Comparison of ENCODE assay signal across 1 cellular context in the genomic region with DNA sequence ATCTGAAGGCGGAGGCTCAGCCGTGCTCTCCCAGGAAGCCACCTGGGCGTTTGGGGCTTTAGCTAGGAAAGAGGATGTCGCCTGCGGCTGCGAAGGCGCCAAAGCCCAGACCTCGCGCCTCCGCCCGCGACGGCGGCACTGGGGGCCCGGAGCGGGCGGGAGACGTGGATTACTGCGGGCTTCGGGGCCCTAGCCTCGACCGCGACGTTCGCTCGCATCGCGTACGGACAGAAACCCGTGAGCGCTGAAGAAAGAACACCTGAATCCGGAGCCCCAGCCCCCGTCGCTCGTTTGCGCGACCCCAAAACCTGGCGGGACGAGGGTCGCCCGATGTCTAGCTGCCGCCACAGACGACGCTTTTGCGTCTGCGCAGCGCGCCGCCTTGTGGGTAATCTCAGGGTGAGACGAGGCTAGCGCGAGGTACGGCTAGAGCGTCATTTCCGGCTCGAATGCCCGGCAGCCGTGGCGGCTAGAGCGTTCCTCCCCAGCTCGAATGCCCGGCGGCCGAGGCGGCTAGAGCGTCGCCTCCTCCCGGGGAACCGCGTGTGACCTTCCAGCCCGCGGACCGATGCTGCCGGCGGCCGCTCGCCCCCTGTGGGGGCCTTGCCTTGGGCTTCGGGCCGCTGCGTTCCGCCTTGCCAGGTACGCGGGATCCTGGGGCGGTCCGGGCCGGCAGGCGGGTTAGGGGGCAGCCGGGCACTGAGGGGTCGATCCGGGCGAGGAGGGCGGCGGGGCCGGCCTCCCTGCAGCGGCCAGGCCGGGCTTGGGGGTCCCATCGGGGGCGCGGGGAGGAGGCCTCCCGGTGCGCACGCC.
A peak's percentile ranks its signal among the peaks of the same experiment; 100 is the strongest.
TF ChIP-seq lines count a peak whose summit lies in the region.

A gene (plus strand): TSS at position 434 of the 813 bp plus-strand sequence. CDS start 135 bp downstream, at position 569.

TF ChIP-seq in HepG2, 621 proteins besides CTCF, POLR2A, EP300 and RAD21 (continued from another document and continues in another):
- TF ChIP-seq, protein P1, sequence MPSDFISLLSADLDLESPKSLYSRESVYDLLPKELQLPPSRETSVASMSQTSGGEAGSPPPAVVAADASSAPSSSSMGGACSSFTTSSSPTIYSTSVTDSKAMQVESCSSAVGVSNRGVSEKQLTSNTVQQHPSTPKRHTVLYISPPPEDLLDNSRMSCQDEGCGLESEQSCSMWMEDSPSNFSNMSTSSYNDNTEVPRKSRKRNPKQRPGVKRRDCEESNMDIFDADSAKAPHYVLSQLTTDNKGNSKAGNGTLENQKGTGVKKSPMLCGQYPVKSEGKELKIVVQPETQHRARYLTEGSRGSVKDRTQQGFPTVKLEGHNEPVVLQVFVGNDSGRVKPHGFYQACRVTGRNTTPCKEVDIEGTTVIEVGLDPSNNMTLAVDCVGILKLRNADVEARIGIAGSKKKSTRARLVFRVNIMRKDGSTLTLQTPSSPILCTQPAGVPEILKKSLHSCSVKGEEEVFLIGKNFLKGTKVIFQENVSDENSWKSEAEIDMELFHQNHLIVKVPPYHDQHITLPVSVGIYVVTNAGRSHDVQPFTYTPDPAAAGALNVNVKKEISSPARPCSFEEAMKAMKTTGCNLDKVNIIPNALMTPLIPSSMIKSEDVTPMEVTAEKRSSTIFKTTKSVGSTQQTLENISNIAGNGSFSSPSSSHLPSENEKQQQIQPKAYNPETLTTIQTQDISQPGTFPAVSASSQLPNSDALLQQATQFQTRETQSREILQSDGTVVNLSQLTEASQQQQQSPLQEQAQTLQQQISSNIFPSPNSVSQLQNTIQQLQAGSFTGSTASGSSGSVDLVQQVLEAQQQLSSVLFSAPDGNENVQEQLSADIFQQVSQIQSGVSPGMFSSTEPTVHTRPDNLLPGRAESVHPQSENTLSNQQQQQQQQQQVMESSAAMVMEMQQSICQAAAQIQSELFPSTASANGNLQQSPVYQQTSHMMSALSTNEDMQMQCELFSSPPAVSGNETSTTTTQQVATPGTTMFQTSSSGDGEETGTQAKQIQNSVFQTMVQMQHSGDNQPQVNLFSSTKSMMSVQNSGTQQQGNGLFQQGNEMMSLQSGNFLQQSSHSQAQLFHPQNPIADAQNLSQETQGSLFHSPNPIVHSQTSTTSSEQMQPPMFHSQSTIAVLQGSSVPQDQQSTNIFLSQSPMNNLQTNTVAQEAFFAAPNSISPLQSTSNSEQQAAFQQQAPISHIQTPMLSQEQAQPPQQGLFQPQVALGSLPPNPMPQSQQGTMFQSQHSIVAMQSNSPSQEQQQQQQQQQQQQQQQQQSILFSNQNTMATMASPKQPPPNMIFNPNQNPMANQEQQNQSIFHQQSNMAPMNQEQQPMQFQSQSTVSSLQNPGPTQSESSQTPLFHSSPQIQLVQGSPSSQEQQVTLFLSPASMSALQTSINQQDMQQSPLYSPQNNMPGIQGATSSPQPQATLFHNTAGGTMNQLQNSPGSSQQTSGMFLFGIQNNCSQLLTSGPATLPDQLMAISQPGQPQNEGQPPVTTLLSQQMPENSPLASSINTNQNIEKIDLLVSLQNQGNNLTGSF (CRISPR knock-in tag; IDR thresholded peaks at IDR 0.05), result no peak
- TF ChIP-seq ISX (CRISPR knock-in tag; conservative IDR thresholded peaks at IDR 0.05) (no peak), ZNF484 (CRISPR knock-in tag; IDR thresholded peaks at IDR 0.05; ENCODE audit: borderline replicate concordance, low read depth) (no peak), SIN3A (IDR thresholded peaks at IDR 0.05; ENCODE audit: borderline replicate concordance, low read depth, low read length) (peak; percentile 97), SUZ12 (IDR thresholded peaks at IDR 0.05; ENCODE audit: low read depth, low read length) (peak; percentile 26; the same call in 1 of the 2 replicates), MIXL1 (CRISPR knock-in tag; IDR thresholded peaks at IDR 0.05) (peak; percentile 46; the same call in 1 of the 2 replicates), ZBTB20 (CRISPR knock-in tag; IDR thresholded peaks at IDR 0.05; ENCODE audit: borderline replicate concordance, low read depth) (peak; percentile 79; the same call in 1 of the 2 replicates), REL (CRISPR knock-in tag; conservative IDR thresholded peaks at IDR 0.05) (peak; percentile 93; the same call in 1 of the 2 replicates), ZSCAN31 (CRISPR knock-in tag; IDR thresholded peaks at IDR 0.05; ENCODE audit: low read depth) (peak; percentile 98), HNF4G (IDR thresholded peaks at IDR 0.05; ENCODE audit: borderline replicate concordance, low read depth, low read length) (no peak), HNF4G (CRISPR knock-in tag; IDR thresholded peaks at IDR 0.05; ENCODE audit: borderline replicate concordance, low read depth) (peak; percentile 73), ATF7-NPFF (CRISPR knock-in tag; IDR thresholded peaks at IDR 0.05; ENCODE audit: low read depth) (no peak; the same call in none of the 2 replicates), ZNF747 (CRISPR knock-in tag; IDR thresholded peaks at IDR 0.05; ENCODE audit: borderline replicate concordance) (peak; percentile 97), PPARG (CRISPR knock-in tag; conservative IDR thresholded peaks at IDR 0.05) (peak; percentile 79), SMARCC2 (IDR thresholded peaks at IDR 0.05) (no peak), FOXO1 (CRISPR knock-in tag; IDR thresholded peaks at IDR 0.05) (peak; percentile 85), ZNF468 (CRISPR knock-in tag; IDR thresholded peaks at IDR 0.05) (peak; percentile 97), REPIN1 (CRISPR knock-in tag; IDR thresholded peaks at IDR 0.05; ENCODE audit: borderline replicate concordance, low read depth) (peak; percentile 88; the same call in 1 of the 2 replicates), ZNF589 (CRISPR knock-in tag; conservative IDR thresholded peaks at IDR 0.05) (peak; percentile 94; the same call in 1 of the 2 replicates), ZNF564 (CRISPR knock-in tag; IDR thresholded peaks at IDR 0.05) (peak; percentile 76), ZNF567 (CRISPR knock-in tag; IDR thresholded peaks at IDR 0.05; ENCODE audit: borderline replicate concordance) (no peak), ZNF460 (CRISPR knock-in tag; IDR thresholded peaks at IDR 0.05; ENCODE audit: borderline replicate concordance) (peak; percentile 54; the same call in 1 of the 2 replicates), NCOR1 (IDR thresholded peaks at IDR 0.05; ENCODE audit: borderline replicate concordance, low read length) (no peak)
- TF ChIP-seq, protein P2, sequence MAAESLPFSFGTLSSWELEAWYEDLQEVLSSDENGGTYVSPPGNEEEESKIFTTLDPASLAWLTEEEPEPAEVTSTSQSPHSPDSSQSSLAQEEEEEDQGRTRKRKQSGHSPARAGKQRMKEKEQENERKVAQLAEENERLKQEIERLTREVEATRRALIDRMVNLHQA (CRISPR knock-in tag; IDR thresholded peaks at IDR 0.05), result peak; percentile 55; the same call in 1 of the 2 replicates
- TF ChIP-seq, protein P3, sequence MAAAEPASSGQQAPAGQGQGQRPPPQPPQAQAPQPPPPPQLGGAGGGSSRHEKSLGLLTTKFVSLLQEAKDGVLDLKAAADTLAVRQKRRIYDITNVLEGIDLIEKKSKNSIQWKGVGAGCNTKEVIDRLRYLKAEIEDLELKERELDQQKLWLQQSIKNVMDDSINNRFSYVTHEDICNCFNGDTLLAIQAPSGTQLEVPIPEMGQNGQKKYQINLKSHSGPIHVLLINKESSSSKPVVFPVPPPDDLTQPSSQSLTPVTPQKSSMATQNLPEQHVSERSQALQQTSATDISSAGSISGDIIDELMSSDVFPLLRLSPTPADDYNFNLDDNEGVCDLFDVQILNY (CRISPR knock-in tag; conservative IDR thresholded peaks at IDR 0.05), result peak; percentile 60
- TF ChIP-seq, protein P4, sequence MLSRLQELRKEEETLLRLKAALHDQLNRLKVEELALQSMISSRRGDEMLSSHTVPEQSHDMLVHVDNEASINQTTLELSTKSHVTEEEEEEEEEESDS (CRISPR knock-in tag; IDR thresholded peaks at IDR 0.05; ENCODE audit: borderline replicate concordance), result no peak
- TF ChIP-seq, protein P5, sequence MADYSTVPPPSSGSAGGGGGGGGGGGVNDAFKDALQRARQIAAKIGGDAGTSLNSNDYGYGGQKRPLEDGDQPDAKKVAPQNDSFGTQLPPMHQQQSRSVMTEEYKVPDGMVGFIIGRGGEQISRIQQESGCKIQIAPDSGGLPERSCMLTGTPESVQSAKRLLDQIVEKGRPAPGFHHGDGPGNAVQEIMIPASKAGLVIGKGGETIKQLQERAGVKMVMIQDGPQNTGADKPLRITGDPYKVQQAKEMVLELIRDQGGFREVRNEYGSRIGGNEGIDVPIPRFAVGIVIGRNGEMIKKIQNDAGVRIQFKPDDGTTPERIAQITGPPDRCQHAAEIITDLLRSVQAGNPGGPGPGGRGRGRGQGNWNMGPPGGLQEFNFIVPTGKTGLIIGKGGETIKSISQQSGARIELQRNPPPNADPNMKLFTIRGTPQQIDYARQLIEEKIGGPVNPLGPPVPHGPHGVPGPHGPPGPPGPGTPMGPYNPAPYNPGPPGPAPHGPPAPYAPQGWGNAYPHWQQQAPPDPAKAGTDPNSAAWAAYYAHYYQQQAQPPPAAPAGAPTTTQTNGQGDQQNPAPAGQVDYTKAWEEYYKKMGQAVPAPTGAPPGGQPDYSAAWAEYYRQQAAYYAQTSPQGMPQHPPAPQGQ (CRISPR knock-in tag; IDR thresholded peaks at IDR 0.05; ENCODE audit: borderline replicate concordance), result no peak
- TF ChIP-seq, protein P6, sequence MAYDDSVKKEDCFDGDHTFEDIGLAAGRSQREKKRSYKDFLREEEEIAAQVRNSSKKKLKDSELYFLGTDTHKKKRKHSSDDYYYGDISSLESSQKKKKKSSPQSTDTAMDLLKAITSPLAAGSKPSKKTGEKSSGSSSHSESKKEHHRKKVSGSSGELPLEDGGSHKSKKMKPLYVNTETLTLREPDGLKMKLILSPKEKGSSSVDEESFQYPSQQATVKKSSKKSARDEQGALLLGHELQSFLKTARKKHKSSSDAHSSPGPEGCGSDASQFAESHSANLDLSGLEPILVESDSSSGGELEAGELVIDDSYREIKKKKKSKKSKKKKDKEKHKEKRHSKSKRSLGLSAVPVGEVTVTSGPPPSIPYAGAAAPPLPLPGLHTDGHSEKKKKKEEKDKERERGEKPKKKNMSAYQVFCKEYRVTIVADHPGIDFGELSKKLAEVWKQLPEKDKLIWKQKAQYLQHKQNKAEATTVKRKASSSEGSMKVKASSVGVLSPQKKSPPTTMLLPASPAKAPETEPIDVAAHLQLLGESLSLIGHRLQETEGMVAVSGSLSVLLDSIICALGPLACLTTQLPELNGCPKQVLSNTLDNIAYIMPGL (CRISPR knock-in tag; IDR thresholded peaks at IDR 0.05; ENCODE audit: borderline replicate concordance in 1 of 2, low read depth in 1 of 2), result peak; percentile 85 to 95; a peak in 3 of 4 replicates
- TF ChIP-seq, protein P7, sequence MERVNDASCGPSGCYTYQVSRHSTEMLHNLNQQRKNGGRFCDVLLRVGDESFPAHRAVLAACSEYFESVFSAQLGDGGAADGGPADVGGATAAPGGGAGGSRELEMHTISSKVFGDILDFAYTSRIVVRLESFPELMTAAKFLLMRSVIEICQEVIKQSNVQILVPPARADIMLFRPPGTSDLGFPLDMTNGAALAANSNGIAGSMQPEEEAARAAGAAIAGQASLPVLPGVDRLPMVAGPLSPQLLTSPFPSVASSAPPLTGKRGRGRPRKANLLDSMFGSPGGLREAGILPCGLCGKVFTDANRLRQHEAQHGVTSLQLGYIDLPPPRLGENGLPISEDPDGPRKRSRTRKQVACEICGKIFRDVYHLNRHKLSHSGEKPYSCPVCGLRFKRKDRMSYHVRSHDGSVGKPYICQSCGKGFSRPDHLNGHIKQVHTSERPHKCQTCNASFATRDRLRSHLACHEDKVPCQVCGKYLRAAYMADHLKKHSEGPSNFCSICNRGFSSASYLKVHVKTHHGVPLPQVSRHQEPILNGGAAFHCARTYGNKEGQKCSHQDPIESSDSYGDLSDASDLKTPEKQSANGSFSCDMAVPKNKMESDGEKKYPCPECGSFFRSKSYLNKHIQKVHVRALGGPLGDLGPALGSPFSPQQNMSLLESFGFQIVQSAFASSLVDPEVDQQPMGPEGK (CRISPR knock-in tag; IDR thresholded peaks at IDR 0.05), result no peak; the same call in none of the 2 replicates
- TF ChIP-seq, protein P8, sequence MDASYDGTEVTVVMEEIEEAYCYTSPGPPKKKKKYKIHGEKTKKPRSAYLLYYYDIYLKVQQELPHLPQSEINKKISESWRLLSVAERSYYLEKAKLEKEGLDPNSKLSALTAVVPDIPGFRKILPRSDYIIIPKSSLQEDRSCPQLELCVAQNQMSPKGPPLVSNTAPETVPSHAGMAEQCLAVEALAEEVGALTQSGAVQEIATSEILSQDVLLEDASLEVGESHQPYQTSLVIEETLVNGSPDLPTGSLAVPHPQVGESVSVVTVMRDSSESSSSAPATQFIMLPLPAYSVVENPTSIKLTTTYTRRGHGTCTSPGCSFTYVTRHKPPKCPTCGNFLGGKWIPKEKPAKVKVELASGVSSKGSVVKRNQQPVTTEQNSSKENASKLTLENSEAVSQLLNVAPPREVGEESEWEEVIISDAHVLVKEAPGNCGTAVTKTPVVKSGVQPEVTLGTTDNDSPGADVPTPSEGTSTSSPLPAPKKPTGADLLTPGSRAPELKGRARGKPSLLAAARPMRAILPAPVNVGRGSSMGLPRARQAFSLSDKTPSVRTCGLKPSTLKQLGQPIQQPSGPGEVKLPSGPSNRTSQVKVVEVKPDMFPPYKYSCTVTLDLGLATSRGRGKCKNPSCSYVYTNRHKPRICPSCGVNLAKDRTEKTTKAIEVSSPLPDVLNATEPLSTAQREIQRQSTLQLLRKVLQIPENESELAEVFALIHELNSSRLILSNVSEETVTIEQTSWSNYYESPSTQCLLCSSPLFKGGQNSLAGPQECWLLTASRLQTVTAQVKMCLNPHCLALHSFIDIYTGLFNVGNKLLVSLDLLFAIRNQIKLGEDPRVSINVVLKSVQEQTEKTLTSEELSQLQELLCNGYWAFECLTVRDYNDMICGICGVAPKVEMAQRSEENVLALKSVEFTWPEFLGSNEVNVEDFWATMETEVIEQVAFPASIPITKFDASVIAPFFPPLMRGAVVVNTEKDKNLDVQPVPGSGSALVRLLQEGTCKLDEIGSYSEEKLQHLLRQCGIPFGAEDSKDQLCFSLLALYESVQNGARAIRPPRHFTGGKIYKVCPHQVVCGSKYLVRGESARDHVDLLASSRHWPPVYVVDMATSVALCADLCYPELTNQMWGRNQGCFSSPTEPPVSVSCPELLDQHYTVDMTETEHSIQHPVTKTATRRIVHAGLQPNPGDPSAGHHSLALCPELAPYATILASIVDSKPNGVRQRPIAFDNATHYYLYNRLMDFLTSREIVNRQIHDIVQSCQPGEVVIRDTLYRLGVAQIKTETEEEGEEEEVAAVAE (CRISPR knock-in tag; IDR thresholded peaks at IDR 0.05; ENCODE audit: borderline replicate concordance), result 0 out of 2 replicates have a peak, but pooled peaks have one; percentile 49
- TF ChIP-seq, protein P9, sequence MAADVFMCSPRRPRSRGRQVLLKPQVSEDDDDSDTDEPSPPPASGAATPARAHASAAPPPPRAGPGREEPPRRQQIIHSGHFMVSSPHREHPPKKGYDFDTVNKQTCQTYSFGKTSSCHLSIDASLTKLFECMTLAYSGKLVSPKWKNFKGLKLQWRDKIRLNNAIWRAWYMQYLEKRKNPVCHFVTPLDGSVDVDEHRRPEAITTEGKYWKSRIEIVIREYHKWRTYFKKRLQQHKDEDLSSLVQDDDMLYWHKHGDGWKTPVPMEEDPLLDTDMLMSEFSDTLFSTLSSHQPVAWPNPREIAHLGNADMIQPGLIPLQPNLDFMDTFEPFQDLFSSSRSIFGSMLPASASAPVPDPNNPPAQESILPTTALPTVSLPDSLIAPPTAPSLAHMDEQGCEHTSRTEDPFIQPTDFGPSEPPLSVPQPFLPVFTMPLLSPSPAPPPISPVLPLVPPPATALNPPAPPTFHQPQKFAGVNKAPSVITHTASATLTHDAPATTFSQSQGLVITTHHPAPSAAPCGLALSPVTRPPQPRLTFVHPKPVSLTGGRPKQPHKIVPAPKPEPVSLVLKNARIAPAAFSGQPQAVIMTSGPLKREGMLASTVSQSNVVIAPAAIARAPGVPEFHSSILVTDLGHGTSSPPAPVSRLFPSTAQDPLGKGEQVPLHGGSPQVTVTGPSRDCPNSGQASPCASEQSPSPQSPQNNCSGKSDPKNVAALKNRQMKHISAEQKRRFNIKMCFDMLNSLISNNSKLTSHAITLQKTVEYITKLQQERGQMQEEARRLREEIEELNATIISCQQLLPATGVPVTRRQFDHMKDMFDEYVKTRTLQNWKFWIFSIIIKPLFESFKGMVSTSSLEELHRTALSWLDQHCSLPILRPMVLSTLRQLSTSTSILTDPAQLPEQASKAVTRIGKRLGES (CRISPR knock-in tag; IDR thresholded peaks at IDR 0.05; ENCODE audit: borderline replicate concordance), result peak; percentile 37; the same call in 1 of the 2 replicates
